ENCODE assay signal across 8 cellular contexts in genomic region chr5:143413964-143414669, GRCh38. TPM values are rescaled to one million over a fixed set of nuclear protein-coding genes. Genes with fewer than 3 reads are reported as not detected.
DNase-seq lines count a peak whose midpoint lies in the region; ATAC-seq and TF ChIP-seq lines count a peak whose summit lies in the region.

No MANE protein-coding gene starts in this region.

- H3K4me3 ChIP-seq in skeletal muscle tissue (ENCODE audit: low read length in 3 of 3): no peak overlapping the region

- H3K27me3 Mint-ChIP-seq in activated T-cell treated with anti-CD3 and anti-CD28 coated beads, Interleukin-2, amount 50 U/mL, for 24 hours: no peaks in the 10 kb centered on the region
- H3K27me3 Mint-ChIP-seq in IgD-negative memory B cell: peaks cover 1% of the 10 kb centered on the region
- no peaks in the 10 kb centered on the region for H3K27me3 Mint-ChIP-seq in CD14-positive monocyte (ENCODE audit: low read depth in 3 of 3)

- H3K9me3 ChIP-seq in skeletal muscle tissue (ENCODE audit: control insufficient read depth in 3 of 3, low read length in 3 of 3): no peaks in the 10 kb centered on the region

- no peaks in the 10 kb centered on the region for H3K27me3 ChIP-seq in skeletal muscle tissue (ENCODE audit: control insufficient read depth in 3 of 3, insufficient read depth in 3 of 3, low read length in 3 of 3)

- no peak for TF ChIP-seq CTCF in omental fat pad (IDR thresholded peaks at IDR 0.05)
- TF ChIP-seq CTCF in CD14-positive monocyte (IDR thresholded peaks at IDR 0.05): no peak

- H3K4me1 Mint-ChIP-seq in activated T-cell treated with anti-CD3 and anti-CD28 coated beads, Interleukin-2, amount 50 U/mL, for 24 hours (ENCODE audit: low read depth): peaks cover 52% of the 10 kb centered on the region
- H3K4me1 Mint-ChIP-seq in IgD-negative memory B cell (peaks cover 25% of the 10 kb centered on the region in 3 donors), CD14-positive monocyte (peaks cover 42% of the 10 kb centered on the region)

- no peak overlapping the region for H3K4me3 Mint-ChIP-seq in activated T-cell treated with anti-CD3 and anti-CD28 coated beads, Interleukin-2, amount 50 U/mL, for 24 hours
- H3K4me3 Mint-ChIP-seq in IgD-negative memory B cell (peak overlapping the region in 2 of 4 donors; percentile 10 to 87), CD14-positive monocyte (no peak overlapping the region)

- H3K4me1 ChIP-seq in skeletal muscle tissue (ENCODE audit: control insufficient read depth in 3 of 3, insufficient read depth in 3 of 3, low read length in 3 of 3): peaks cover 4 to 12% (median 7%) of the 10 kb centered on the region in 3 donors

- H3K36me3 ChIP-seq in skeletal muscle tissue (ENCODE audit: control insufficient read depth in 3 of 3, insufficient read depth in 3 of 3, low read length in 3 of 3): no peaks in the 10 kb centered on the region

- H3K9me3 Mint-ChIP-seq in activated T-cell treated with anti-CD3 and anti-CD28 coated beads, Interleukin-2, amount 50 U/mL, for 24 hours: no peaks in the 10 kb centered on the region
- H3K9me3 Mint-ChIP-seq in IgD-negative memory B cell (no peaks in the 10 kb centered on the region), CD14-positive monocyte (no peaks in the 10 kb centered on the region)

- peak overlapping the region; percentile 43 for H3K27ac ChIP-seq in skeletal muscle tissue (ENCODE audit: low read depth, low read length)

- no peak for DNase-seq in activated T-cell treated with anti-CD3 and anti-CD28 coated beads, Interleukin-2, amount 50 U/mL, for 24 hours
- no peak for DNase-seq in activated T-cell treated with anti-CD3 and anti-CD28 coated beads, Interleukin-2, amount 50 U/mL, for 48 hours
- no peak for DNase-seq in middle frontal gyrus (ENCODE audit: extremely low spot score, low spot score)
- DNase-seq in omental fat pad (ENCODE audit: low spot score): no peak
- DNase-seq in CD14-positive monocyte (ENCODE audit: low spot score): no peak

- intact Hi-C loops in CD14-positive monocyte (cut with micrococcal nuclease): loop anchor here in 1 of 2 donors (10.0 kb wide), 1 partner anchor 71 kb away; no protein-coding TSS in a partner anchor

- peak overlapping the region; percentile 14 to 47 (median 41) for H3K9ac ChIP-seq in skeletal muscle tissue (ENCODE audit: low read depth in 1 of 3, low read length in 3 of 3)

- ATAC-seq in HG02571 (IDR thresholded peaks at IDR 0.05; ENCODE audit: unreplicated experiment) (peak; percentile 59), omental fat pad (ENCODE audit: low FRiP score) (no peak)

- H3K27ac Mint-ChIP-seq in activated T-cell treated with anti-CD3 and anti-CD28 coated beads, Interleukin-2, amount 50 U/mL, for 24 hours: peak overlapping the region; percentile 22
- H3K27ac Mint-ChIP-seq in IgD-negative memory B cell (peak overlapping the region in 2 of 3 donors; percentile 58 to 88), CD14-positive monocyte (peak overlapping the region in 2 of 7 donors; percentile 58 to 82)

- no peaks in the 10 kb centered on the region for H3K36me3 Mint-ChIP-seq in activated T-cell treated with anti-CD3 and anti-CD28 coated beads, Interleukin-2, amount 50 U/mL, for 24 hours (ENCODE audit: low read depth)
- H3K36me3 Mint-ChIP-seq in IgD-negative memory B cell (no peaks in the 10 kb centered on the region), CD14-positive monocyte (no peaks in the 10 kb centered on the region)

RNA-seq across cellular contexts. Expression of gene NR3C1, which starts 10.6 kb away (rescaled TPM):
- 78.4 TPM for polyA plus RNA-seq in IgD-negative memory B cell
- total RNA-seq in skeletal muscle tissue: 76.7 TPM
- 100 to 1,000 TPM in 1 of 4 donors, 10 to 100 TPM in 3; 57.1 to 102 (median 62.3) TPM for total RNA-seq in omental fat pad
- 10 to 100 TPM; 75.1 to 82.8 TPM for polyA plus RNA-seq in CD14-positive monocyte
